Comparison of ENCODE assay signal across 1 cellular context in the genomic region with DNA sequence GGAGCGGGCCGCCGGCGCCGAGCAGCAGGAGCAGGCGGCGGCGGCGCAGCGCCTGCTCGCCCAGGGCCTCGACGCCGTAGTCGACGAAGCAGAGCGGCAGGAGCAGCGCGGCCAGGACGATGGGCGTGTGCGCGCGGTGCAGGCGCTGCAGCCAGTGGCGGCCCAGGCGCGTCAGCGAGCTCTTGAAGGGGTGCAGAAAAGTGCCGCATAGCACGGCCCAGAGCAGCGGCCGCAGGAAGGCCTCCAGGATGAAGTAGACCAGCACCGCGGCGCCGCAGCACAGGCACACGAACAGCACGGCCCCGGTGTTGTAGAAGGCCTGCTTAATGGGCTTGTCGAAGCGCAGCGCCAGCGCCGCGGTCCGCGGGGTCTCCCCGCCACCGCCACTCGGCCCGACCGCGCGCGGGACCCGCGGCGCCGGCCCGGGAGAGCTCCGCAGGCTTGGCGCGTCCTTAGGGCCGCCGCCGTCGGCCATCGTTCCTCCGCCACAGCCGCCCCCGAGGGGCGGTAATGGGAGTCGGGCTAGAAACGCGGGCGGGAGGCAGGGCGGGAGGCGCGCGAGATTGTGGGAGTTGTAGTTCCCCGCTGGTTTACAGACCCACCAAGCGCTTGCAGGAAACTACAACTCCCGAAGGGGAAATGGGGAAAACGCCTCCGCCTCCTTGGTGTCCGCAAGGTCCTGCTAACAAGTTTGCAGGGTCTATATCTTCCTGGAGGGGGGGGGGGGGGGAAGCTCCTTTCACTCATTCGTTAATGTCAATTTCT.
TF ChIP-seq lines count a peak whose summit lies in the region.

A gene (minus strand): TSS at position 509 of the 765 bp plus-strand sequence. CDS start 34 bp downstream, at position 475.

TF ChIP-seq in GM12878, 131 proteins besides CTCF, POLR2A, EP300 and RAD21 (continued from another document and continues in another):
- TF ChIP-seq, protein P1, sequence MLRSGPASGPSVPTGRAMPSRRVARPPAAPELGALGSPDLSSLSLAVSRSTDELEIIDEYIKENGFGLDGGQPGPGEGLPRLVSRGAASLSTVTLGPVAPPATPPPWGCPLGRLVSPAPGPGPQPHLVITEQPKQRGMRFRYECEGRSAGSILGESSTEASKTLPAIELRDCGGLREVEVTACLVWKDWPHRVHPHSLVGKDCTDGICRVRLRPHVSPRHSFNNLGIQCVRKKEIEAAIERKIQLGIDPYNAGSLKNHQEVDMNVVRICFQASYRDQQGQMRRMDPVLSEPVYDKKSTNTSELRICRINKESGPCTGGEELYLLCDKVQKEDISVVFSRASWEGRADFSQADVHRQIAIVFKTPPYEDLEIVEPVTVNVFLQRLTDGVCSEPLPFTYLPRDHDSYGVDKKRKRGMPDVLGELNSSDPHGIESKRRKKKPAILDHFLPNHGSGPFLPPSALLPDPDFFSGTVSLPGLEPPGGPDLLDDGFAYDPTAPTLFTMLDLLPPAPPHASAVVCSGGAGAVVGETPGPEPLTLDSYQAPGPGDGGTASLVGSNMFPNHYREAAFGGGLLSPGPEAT (IDR thresholded peaks at IDR 0.05; ENCODE audit: low read depth), result peak; percentile 98
- no peak for TF ChIP-seq EZH2 (IDR thresholded peaks at IDR 0.05; ENCODE audit: borderline replicate concordance, control insufficient read depth, low read depth, low read length)
- no peak for TF ChIP-seq TCF12 (IDR thresholded peaks at IDR 0.05; ENCODE audit: low read depth, low read length)
- peak; percentile 79; the same call in 1 of the 2 replicates for TF ChIP-seq RCOR1 (conservative IDR thresholded peaks at IDR 0.05; ENCODE audit: low read depth, low read length)
- peak; percentile 86; the same call in 1 of the 2 replicates for TF ChIP-seq RB1 (IDR thresholded peaks at IDR 0.05; ENCODE audit: borderline replicate concordance)
- TF ChIP-seq, protein P2, sequence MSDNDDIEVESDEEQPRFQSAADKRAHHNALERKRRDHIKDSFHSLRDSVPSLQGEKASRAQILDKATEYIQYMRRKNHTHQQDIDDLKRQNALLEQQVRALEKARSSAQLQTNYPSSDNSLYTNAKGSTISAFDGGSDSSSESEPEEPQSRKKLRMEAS (IDR thresholded peaks at IDR 0.05; ENCODE audit: low read depth, low read length), result no peak; the same call in 1 of the 2 replicates
- peak; percentile 89 for TF ChIP-seq SP1 (IDR thresholded peaks at IDR 0.05; ENCODE audit: low read depth, low read length)
- TF ChIP-seq SRF (IDR thresholded peaks at IDR 0.05; ENCODE audit: low read depth in 2 of 2, low read length in 2 of 2), result no peak
- TF ChIP-seq RELA (IDR thresholded peaks at IDR 0.05; ENCODE audit: borderline replicate concordance, partially characterized antibody), result peak; percentile 11
- TF ChIP-seq, protein P3, sequence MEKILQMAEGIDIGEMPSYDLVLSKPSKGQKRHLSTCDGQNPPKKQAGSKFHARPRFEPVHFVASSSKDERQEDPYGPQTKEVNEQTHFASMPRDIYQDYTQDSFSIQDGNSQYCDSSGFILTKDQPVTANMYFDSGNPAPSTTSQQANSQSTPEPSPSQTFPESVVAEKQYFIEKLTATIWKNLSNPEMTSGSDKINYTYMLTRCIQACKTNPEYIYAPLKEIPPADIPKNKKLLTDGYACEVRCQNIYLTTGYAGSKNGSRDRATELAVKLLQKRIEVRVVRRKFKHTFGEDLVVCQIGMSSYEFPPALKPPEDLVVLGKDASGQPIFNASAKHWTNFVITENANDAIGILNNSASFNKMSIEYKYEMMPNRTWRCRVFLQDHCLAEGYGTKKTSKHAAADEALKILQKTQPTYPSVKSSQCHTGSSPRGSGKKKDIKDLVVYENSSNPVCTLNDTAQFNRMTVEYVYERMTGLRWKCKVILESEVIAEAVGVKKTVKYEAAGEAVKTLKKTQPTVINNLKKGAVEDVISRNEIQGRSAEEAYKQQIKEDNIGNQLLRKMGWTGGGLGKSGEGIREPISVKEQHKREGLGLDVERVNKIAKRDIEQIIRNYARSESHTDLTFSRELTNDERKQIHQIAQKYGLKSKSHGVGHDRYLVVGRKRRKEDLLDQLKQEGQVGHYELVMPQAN (conservative IDR thresholded peaks at IDR 0.05), result peak; percentile 80
- TF ChIP-seq, protein P4, sequence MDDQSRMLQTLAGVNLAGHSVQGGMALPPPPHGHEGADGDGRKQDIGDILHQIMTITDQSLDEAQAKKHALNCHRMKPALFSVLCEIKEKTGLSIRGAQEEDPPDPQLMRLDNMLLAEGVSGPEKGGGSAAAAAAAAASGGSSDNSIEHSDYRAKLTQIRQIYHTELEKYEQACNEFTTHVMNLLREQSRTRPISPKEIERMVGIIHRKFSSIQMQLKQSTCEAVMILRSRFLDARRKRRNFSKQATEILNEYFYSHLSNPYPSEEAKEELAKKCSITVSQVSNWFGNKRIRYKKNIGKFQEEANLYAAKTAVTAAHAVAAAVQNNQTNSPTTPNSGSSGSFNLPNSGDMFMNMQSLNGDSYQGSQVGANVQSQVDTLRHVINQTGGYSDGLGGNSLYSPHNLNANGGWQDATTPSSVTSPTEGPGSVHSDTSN (IDR thresholded peaks at IDR 0.05; ENCODE audit: insufficient replicate concordance, low read depth, low read length), result no peak
- no peak for TF ChIP-seq NR2C2 (IDR thresholded peaks at IDR 0.05; ENCODE audit: borderline replicate concordance, control insufficient read depth, insufficient read length, low read depth)
- TF ChIP-seq, protein P5, sequence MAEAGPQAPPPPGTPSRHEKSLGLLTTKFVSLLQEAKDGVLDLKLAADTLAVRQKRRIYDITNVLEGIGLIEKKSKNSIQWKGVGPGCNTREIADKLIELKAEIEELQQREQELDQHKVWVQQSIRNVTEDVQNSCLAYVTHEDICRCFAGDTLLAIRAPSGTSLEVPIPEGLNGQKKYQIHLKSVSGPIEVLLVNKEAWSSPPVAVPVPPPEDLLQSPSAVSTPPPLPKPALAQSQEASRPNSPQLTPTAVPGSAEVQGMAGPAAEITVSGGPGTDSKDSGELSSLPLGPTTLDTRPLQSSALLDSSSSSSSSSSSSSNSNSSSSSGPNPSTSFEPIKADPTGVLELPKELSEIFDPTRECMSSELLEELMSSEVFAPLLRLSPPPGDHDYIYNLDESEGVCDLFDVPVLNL (IDR thresholded peaks at IDR 0.05; ENCODE audit: low read depth, low read length), result no peak
- peak in 1 of 2 experiments; percentile 86; a peak in 2 of 3 replicates for TF ChIP-seq EGR1 (IDR thresholded peaks at IDR 0.05; ENCODE audit: borderline replicate concordance in 1 of 2, low read depth in 2 of 2, low read length in 2 of 2)
- peak; percentile 99 for TF ChIP-seq CHD2 (IDR thresholded peaks at IDR 0.05; ENCODE audit: borderline replicate concordance, low read depth, low read length)
- peak; percentile 77 for TF ChIP-seq BACH1 (IDR thresholded peaks at IDR 0.05; ENCODE audit: borderline replicate concordance)
- TF ChIP-seq ZNF622 (IDR thresholded peaks at IDR 0.05), result no peak
- TF ChIP-seq, protein P6, sequence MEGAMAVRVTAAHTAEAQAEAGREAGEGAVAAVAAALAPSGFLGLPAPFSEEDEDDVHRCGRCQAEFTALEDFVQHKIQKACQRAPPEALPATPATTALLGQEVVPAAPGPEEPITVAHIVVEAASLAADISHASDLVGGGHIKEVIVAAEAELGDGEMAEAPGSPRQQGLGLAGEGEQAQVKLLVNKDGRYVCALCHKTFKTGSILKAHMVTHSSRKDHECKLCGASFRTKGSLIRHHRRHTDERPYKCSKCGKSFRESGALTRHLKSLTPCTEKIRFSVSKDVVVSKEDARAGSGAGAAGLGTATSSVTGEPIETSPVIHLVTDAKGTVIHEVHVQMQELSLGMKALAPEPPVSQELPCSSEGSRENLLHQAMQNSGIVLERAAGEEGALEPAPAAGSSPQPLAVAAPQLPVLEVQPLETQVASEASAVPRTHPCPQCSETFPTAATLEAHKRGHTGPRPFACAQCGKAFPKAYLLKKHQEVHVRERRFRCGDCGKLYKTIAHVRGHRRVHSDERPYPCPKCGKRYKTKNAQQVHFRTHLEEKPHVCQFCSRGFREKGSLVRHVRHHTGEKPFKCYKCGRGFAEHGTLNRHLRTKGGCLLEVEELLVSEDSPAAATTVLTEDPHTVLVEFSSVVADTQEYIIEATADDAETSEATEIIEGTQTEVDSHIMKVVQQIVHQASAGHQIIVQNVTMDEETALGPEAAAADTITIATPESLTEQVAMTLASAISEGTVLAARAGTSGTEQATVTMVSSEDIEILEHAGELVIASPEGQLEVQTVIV (IDR thresholded peaks at IDR 0.05; ENCODE audit: borderline replicate concordance, partially characterized antibody), result peak; percentile 84
- TF ChIP-seq NFIC (IDR thresholded peaks at IDR 0.05; ENCODE audit: low read depth, low read length), result no peak
- 0 out of 2 replicates have a peak, but pooled peaks have one; percentile 25 for TF ChIP-seq STAT1 (conservative IDR thresholded peaks at IDR 0.05)
- no peak for TF ChIP-seq CBX3 (IDR thresholded peaks at IDR 0.05; ENCODE audit: borderline replicate concordance, low read depth)
- TF ChIP-seq, protein P7, sequence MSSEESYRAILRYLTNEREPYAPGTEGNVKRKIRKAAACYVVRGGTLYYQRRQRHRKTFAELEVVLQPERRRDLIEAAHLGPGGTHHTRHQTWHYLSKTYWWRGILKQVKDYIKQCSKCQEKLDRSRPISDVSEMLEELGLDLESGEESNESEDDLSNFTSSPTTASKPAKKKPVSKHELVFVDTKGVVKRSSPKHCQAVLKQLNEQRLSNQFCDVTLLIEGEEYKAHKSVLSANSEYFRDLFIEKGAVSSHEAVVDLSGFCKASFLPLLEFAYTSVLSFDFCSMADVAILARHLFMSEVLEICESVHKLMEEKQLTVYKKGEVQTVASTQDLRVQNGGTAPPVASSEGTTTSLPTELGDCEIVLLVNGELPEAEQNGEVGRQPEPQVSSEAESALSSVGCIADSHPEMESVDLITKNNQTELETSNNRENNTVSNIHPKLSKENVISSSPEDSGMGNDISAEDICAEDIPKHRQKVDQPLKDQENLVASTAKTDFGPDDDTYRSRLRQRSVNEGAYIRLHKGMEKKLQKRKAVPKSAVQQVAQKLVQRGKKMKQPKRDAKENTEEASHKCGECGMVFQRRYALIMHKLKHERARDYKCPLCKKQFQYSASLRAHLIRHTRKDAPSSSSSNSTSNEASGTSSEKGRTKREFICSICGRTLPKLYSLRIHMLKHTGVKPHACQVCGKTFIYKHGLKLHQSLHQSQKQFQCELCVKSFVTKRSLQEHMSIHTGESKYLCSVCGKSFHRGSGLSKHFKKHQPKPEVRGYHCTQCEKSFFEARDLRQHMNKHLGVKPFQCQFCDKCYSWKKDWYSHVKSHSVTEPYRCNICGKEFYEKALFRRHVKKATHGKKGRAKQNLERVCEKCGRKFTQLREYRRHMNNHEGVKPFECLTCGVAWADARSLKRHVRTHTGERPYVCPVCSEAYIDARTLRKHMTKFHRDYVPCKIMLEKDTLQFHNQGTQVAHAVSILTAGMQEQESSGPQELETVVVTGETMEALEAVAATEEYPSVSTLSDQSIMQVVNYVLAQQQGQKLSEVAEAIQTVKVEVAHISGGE (CRISPR knock-in tag; IDR thresholded peaks at IDR 0.05), result no peak
- TF ChIP-seq ZNF217 (IDR thresholded peaks at IDR 0.05), result no peak
- peak in 1 of 2 experiments; percentile 25; a peak in 2 of 4 replicates for TF ChIP-seq BHLHE40 (IDR thresholded peaks at IDR 0.05; ENCODE audit: borderline replicate concordance in 1 of 2, low read depth in 2 of 2, low read length in 1 of 2)
- TF ChIP-seq HDAC6 (IDR thresholded peaks at IDR 0.05; ENCODE audit: unreplicated experiment), result no peak
- 0 out of 2 replicates have a peak, but pooled peaks have one; percentile 38 for TF ChIP-seq WRNIP1 (IDR thresholded peaks at IDR 0.05; ENCODE audit: borderline replicate concordance, low read depth, low read length)
- TF ChIP-seq, protein P8, sequence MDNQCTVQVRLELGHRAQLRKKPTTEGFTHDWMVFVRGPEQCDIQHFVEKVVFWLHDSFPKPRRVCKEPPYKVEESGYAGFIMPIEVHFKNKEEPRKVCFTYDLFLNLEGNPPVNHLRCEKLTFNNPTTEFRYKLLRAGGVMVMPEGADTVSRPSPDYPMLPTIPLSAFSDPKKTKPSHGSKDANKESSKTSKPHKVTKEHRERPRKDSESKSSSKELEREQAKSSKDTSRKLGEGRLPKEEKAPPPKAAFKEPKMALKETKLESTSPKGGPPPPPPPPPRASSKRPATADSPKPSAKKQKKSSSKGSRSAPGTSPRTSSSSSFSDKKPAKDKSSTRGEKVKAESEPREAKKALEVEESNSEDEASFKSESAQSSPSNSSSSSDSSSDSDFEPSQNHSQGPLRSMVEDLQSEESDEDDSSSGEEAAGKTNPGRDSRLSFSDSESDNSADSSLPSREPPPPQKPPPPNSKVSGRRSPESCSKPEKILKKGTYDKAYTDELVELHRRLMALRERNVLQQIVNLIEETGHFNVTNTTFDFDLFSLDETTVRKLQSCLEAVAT (IDR thresholded peaks at IDR 0.05), result peak; percentile 65; the same call in 1 of the 2 replicates
- TF ChIP-seq BCL11A (IDR thresholded peaks at IDR 0.05; ENCODE audit: low read depth, low read length), result no peak
- TF ChIP-seq, protein P9, sequence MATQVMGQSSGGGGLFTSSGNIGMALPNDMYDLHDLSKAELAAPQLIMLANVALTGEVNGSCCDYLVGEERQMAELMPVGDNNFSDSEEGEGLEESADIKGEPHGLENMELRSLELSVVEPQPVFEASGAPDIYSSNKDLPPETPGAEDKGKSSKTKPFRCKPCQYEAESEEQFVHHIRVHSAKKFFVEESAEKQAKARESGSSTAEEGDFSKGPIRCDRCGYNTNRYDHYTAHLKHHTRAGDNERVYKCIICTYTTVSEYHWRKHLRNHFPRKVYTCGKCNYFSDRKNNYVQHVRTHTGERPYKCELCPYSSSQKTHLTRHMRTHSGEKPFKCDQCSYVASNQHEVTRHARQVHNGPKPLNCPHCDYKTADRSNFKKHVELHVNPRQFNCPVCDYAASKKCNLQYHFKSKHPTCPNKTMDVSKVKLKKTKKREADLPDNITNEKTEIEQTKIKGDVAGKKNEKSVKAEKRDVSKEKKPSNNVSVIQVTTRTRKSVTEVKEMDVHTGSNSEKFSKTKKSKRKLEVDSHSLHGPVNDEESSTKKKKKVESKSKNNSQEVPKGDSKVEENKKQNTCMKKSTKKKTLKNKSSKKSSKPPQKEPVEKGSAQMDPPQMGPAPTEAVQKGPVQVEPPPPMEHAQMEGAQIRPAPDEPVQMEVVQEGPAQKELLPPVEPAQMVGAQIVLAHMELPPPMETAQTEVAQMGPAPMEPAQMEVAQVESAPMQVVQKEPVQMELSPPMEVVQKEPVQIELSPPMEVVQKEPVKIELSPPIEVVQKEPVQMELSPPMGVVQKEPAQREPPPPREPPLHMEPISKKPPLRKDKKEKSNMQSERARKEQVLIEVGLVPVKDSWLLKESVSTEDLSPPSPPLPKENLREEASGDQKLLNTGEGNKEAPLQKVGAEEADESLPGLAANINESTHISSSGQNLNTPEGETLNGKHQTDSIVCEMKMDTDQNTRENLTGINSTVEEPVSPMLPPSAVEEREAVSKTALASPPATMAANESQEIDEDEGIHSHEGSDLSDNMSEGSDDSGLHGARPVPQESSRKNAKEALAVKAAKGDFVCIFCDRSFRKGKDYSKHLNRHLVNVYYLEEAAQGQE (IDR thresholded peaks at IDR 0.05; ENCODE audit: low read depth, low read length), result no peak
